In the genomic region with DNA sequence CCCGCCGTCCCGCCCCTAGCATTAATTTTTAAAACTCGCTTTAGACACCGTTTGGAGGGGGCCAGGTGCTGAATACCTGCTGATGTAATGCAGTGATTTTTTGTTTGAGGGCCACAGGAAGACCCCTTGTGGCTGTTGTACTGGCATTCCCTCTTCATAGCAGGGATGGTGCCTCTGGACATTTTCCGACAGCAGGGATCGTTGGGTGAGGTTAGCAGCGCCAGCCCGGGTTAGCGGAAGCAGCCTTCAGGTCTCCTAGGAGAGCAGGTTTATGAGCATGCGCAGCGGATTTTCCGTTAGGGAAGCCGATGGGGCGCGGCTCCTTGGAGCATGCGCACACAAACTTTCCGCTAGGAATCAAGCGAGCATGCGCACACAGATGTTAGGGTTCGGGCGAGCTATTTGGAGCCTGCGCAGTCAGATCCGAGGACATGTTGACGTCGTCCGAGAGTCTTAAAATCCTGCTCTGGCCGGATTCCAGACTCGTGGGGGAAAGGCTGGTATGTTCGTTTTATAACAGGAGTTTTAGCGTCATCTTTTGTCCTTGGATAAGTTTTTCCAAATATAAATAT, we compare ENCODE assay signal across 8 cellular contexts. TPM values are rescaled to one million over a fixed set of nuclear protein-coding genes. Genes with fewer than 3 reads are reported as not detected.
DNase-seq lines count a peak whose midpoint lies in the region; ATAC-seq, FAIRE-seq and TF ChIP-seq lines count a peak whose summit lies in the region.

No MANE protein-coding gene starts in this region.

- intact Hi-C loops in CD8-positive, alpha-beta T cell (cut with DNase I, micrococcal nuclease), result loop anchor here (1.0 to 5.0 kb wide), 4 partner anchors 32 to 127 kb away; a partner anchor contains a TSS
- intact Hi-C loops in activated naive CD4-positive, alpha-beta T cell treated with anti-CD3 and anti-CD28 coated beads for 36 hours (cut with micrococcal nuclease), result loop anchor here (1.0 to 5.0 kb wide), 10 partner anchors 33 to 710 kb away; a partner anchor contains a TSS
- intact Hi-C loops in stomach (cut with DNase I; ENCODE audit: low total_unique reads), result no loop called here

- FAIRE-seq in frontal cortex (lab: Jason Lieb, UNC), result peak; percentile 55

- H3K4me1 Mint-ChIP-seq in CD8-positive, alpha-beta T cell (ENCODE audit: low read depth), result peaks cover 15% of the 10 kb centered on the region
- peaks cover 6% of the 10 kb centered on the region for H3K4me1 Mint-ChIP-seq in activated naive CD4-positive, alpha-beta T cell treated with anti-CD3 and anti-CD28 coated beads for 36 hours (ENCODE audit: low read depth)
- peaks cover 5% of the 10 kb centered on the region for H3K4me1 Mint-ChIP-seq in neural progenitor cell

- H3K4me1 ChIP-seq in CD8-positive, alpha-beta T cell (ENCODE audit: insufficient read depth, low read length), result peaks cover 5% of the 10 kb centered on the region
- H3K4me1 ChIP-seq in neural progenitor cell (no peaks in the 10 kb centered on the region), stomach (peaks cover 3 to 22% (median 17%) of the 10 kb centered on the region in 4 donors)

- H3K9ac ChIP-seq in neural progenitor cell, result peak overlapping the region; percentile 39

- peak overlapping the region; percentile 75 for H3K4me2 ChIP-seq in neural progenitor cell

- CTCF ChIA-PET in CD8-positive, alpha-beta T cell (lab: Charles Lee), result interaction anchor here (0.6 to 0.8 kb wide), 3 partner anchors 30 to 648 kb away, joined by 3 read pairs; no protein-coding TSS in a partner anchor
- CTCF ChIA-PET in activated naive CD4-positive, alpha-beta T cell treated with anti-CD3 and anti-CD28 coated beads for 36 hours (lab: Charles Lee), result interaction anchor here (0.7 to 1.4 kb wide), 2 partner anchors 9 to 646 kb away, joined by 3 to 4 read pairs; no protein-coding TSS in a partner anchor

- TF ChIP-seq CTCF in CD8-positive, alpha-beta T cell (IDR thresholded peaks at IDR 0.05), result no peak
- no peak for TF ChIP-seq CTCF in GM20000 (IDR thresholded peaks at IDR 0.05; ENCODE audit: extremely low read depth, missing control alignments)
- no peak for TF ChIP-seq CTCF in neural progenitor cell (IDR thresholded peaks at IDR 0.05)
- peak in 1 of 7 experiments; percentile 14 for TF ChIP-seq CTCF in stomach (IDR thresholded peaks at IDR 0.05)

- no peaks in the 10 kb centered on the region for H3K27me3 Mint-ChIP-seq in CD8-positive, alpha-beta T cell (ENCODE audit: low read depth)
- no peaks in the 10 kb centered on the region for H3K27me3 Mint-ChIP-seq in activated naive CD4-positive, alpha-beta T cell treated with anti-CD3 and anti-CD28 coated beads for 36 hours (ENCODE audit: low read depth)
- peaks cover 5% of the 10 kb centered on the region for H3K27me3 Mint-ChIP-seq in neural progenitor cell (ENCODE audit: insufficient read depth, low read depth)

- H4K20me1 ChIP-seq in neural progenitor cell (ENCODE audit: low read depth), result no peaks in the 10 kb centered on the region

- TF ChIP-seq EP300 in stomach (IDR thresholded peaks at IDR 0.05), result no peak

- peak; percentile 80 to 93 (median 91) for DNase-seq in CD8-positive, alpha-beta T cell
- peak; percentile 94 for DNase-seq in GM20000 (ENCODE audit: low spot score)
- DNase-seq in HT1080 (ENCODE audit: low read depth), result peak; percentile 96
- DNase-seq in SHP77 (lab: John Stamatoyannopoulos, UW), result peak; percentile 100
- peak; percentile 97 for DNase-seq in activated naive CD4-positive, alpha-beta T cell treated with anti-CD3 and anti-CD28 coated beads for 36 hours
- peak; percentile 70 to 83 for DNase-seq in frontal cortex (ENCODE audit: low spot score in 2 of 2)
- DNase-seq in neural progenitor cell (ENCODE audit: low spot score), result peak; percentile 99
- peak; percentile 98 for DNase-seq in stomach

- peak overlapping the region; percentile 94 for H3K4me3 ChIP-seq in CD8-positive, alpha-beta T cell (ENCODE audit: low read depth, low read length)
- H3K4me3 ChIP-seq in neural progenitor cell (peak overlapping the region; percentile 55), stomach (peak overlapping the region; percentile 46 to 68 (median 60))

- peak overlapping the region; percentile 95 for H3K27ac Mint-ChIP-seq in CD8-positive, alpha-beta T cell
- H3K27ac Mint-ChIP-seq in activated naive CD4-positive, alpha-beta T cell treated with anti-CD3 and anti-CD28 coated beads for 36 hours, result peak overlapping the region; percentile 85
- peak overlapping the region; percentile 97 for H3K27ac Mint-ChIP-seq in neural progenitor cell

- peaks cover 9% of the 10 kb centered on the region for H3K79me2 ChIP-seq in neural progenitor cell (ENCODE audit: low read depth)

- no peaks in the 10 kb centered on the region for H3K27me3 ChIP-seq in CD8-positive, alpha-beta T cell (ENCODE audit: insufficient read depth, low read length)
- no peaks in the 10 kb centered on the region for H3K27me3 ChIP-seq in neural progenitor cell
- H3K27me3 ChIP-seq in stomach, result no peaks in the 10 kb centered on the region

- peaks cover 17% of the 10 kb centered on the region for H3K36me3 Mint-ChIP-seq in CD8-positive, alpha-beta T cell
- H3K36me3 Mint-ChIP-seq in activated naive CD4-positive, alpha-beta T cell treated with anti-CD3 and anti-CD28 coated beads for 36 hours (ENCODE audit: low read depth), result peaks cover 8% of the 10 kb centered on the region
- peaks cover 16% of the 10 kb centered on the region for H3K36me3 Mint-ChIP-seq in neural progenitor cell

- peak in 1 of 4 donors; percentile 27 for TF ChIP-seq POLR2A in stomach (IDR thresholded peaks at IDR 0.05)

- no peaks in the 10 kb centered on the region for H3K9me3 Mint-ChIP-seq in CD8-positive, alpha-beta T cell
- H3K9me3 Mint-ChIP-seq in activated naive CD4-positive, alpha-beta T cell treated with anti-CD3 and anti-CD28 coated beads for 36 hours, result no peaks in the 10 kb centered on the region
- H3K9me3 Mint-ChIP-seq in neural progenitor cell, result no peaks in the 10 kb centered on the region

- H3K27ac ChIP-seq in CD8-positive, alpha-beta T cell (ENCODE audit: low read depth, low read length), result peak overlapping the region; percentile 68
- H3K27ac ChIP-seq in neural progenitor cell, result no peak overlapping the region
- peak overlapping the region; percentile 79 to 88 (median 84) for H3K27ac ChIP-seq in stomach

- 4 to 8% (median 6%) methylated on average over 31 of the region's 31 CpGs for WGBS in stomach, 5 donors

- H3F3A ChIP-seq in neural progenitor cell (ENCODE audit: low read depth), result peaks cover 11% of the 10 kb centered on the region

- POLR2A ChIA-PET in CD8-positive, alpha-beta T cell (lab: Charles Lee), result interaction anchor here (1.0 to 4.1 kb wide), 4 partner anchors 9 to 127 kb away, joined by 3 to 30 read pairs (median 5); a partner anchor contains a TSS

- H2AFZ ChIP-seq in neural progenitor cell (replicated peaks), result peak overlapping the region; percentile 71

- peaks cover 8% of the 10 kb centered on the region for H3K36me3 ChIP-seq in CD8-positive, alpha-beta T cell (ENCODE audit: insufficient read depth, low read length)
- H3K36me3 ChIP-seq in neural progenitor cell, result no peaks in the 10 kb centered on the region
- H3K36me3 ChIP-seq in stomach, result peaks cover 7 to 21% (median 16%) of the 10 kb centered on the region in 4 donors

- ATAC-seq in CD8-positive, alpha-beta T cell, result peak; percentile 94

- H3K9me3 ChIP-seq in CD8-positive, alpha-beta T cell (ENCODE audit: low read length), result no peaks in the 10 kb centered on the region
- no peaks in the 10 kb centered on the region for H3K9me3 ChIP-seq in neural progenitor cell (ENCODE audit: low read depth)
- no peaks in the 10 kb centered on the region for H3K9me3 ChIP-seq in stomach

- peak overlapping the region; percentile 94 for H3K4me3 Mint-ChIP-seq in CD8-positive, alpha-beta T cell
- H3K4me3 Mint-ChIP-seq in activated naive CD4-positive, alpha-beta T cell treated with anti-CD3 and anti-CD28 coated beads for 36 hours, result peak overlapping the region; percentile 92
- peak overlapping the region; percentile 89 for H3K4me3 Mint-ChIP-seq in neural progenitor cell

RNA-seq across cellular contexts. Expression of a gene that starts 17.2 kb away (rescaled TPM):
- 1 to 10 TPM; 1.3 to 2.8 TPM for total RNA-seq in CD8-positive, alpha-beta T cell
- 29.8 and 30.5 TPM in 2 replicates for total RNA-seq in HT1080 (2014; rRNA removed; shearing (Covaris generic))
- 44.3 and 46.4 TPM in 2 replicates for polyA plus RNA-seq in HT1080 (2015; cell fraction: cytosol; rRNA removed)
- 16.9 and 17.2 TPM in 2 replicates for polyA plus RNA-seq in HT1080 (2015; cell fraction: nucleus; rRNA removed)
- 10 to 100 TPM; 12.6 to 12.7 TPM for total RNA-seq in activated naive CD4-positive, alpha-beta T cell treated with anti-CD3 and anti-CD28 coated beads for 36 hours
- total RNA-seq in frontal cortex (2.9 TPM), neural progenitor cell (ENCODE audit: low replicate concordance) (17.9 and 20.9 TPM in 2 replicates), stomach (10 to 100 TPM in 2 of 5 donors, 1 to 10 TPM in 1, not detected in 2; 1.8 to 46.9 (median 35.2) TPM)
- polyA plus RNA-seq in stomach, result 10 to 100 TPM; 15.8 to 26.6 (median 20.7) TPM
